Comparison of ENCODE assay signal across 9 cellular contexts in the genomic region with DNA sequence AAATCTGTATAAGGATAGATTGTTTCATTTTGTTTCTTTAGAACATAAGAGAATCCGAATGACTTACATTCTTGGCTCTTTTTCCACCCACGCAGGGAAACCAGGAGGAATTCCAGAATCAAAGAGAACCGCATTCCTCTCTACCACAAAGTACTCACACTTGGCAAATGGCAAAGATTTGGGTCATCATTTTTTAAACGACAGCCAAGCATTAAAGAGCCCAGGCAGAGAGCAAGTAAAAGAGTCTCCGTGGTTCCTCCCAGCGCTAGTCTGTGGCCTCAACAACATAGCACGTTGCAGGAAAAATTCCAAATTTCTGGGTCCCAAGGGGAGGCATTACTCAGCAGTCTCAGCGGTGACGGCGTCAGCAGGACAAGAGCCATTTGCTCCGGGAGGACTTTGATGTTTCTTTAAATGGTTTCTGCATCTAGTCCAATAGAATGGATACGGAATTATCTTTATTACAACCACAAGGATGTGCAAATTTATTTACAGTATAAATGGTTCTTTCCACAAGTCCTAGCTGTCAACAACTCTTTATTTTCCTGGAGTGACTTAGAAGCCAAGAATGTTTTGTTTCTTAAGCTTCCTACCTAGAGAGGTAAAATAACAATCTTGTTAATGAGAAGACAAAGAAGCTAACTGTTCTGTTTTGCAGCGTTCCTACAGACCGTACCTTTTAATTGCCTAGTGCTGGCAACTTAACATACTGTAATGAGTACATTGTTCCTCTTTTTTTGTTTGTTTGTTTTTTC.
A peak's percentile ranks its signal among the peaks of the same experiment; 100 is the strongest.
DNase-seq lines count a peak whose midpoint lies in the region; ATAC-seq and TF ChIP-seq lines count a peak whose summit lies in the region.
"Had no signal": no experiment of that assay in that cellular context is flagged by ENCODE, and none has a peak within 500 bp of the region (broad histone marks: within the 10 kb centered on the region; RNA-seq: fewer than 3 reads in every experiment).

No MANE protein-coding gene starts in this region.

- ATAC-seq in foreskin keratinocyte (peak; percentile 88), omental fat pad (ENCODE audit: low FRiP score) (peak; percentile 81), GM18861 (IDR thresholded peaks at IDR 0.05; ENCODE audit: unreplicated experiment) (no peak), GM18519 (IDR thresholded peaks at IDR 0.05; ENCODE audit: low FRiP score, unreplicated experiment) (no peak)

- in situ Hi-C loops in SK-MEL-5 (cut with HindIII; ENCODE audit: low pct_unique_long_range_greater_than_20kb, low sequenced_read_pairs): no loop called here

- peaks cover 19% of the 10 kb centered on the region for H3K4me1 ChIP-seq in foreskin keratinocyte

- DNase-seq in GM03348 (ENCODE audit: low spot score): peak; percentile 82
- peak; percentile 70 for DNase-seq in SK-MEL-5 (ENCODE audit: low read depth, low spot score)
- DNase-seq in foreskin keratinocyte: peak; percentile 81 to 88
- no peak for DNase-seq in omental fat pad (ENCODE audit: low spot score)
- no peak for DNase-seq in NCI-H2107 (lab: John Stamatoyannopoulos, UW)
- DNase-seq in COLO668 (lab: John Stamatoyannopoulos, UW; ENCODE audit: unreplicated experiment): no peak

- TF ChIP-seq CTCF in foreskin keratinocyte (conservative IDR thresholded peaks at IDR 0.05) (no peak), omental fat pad (IDR thresholded peaks at IDR 0.05) (no peak)

- no peaks in the 10 kb centered on the region for H3K27me3 ChIP-seq in foreskin keratinocyte

- no peak overlapping the region for H3K27ac ChIP-seq in foreskin keratinocyte
- H3K27ac ChIP-seq: neutrophil had no signal

Comparison
In these comparisons a context has a peak if more than half of its experiments do, and no peak if none do; other contexts are left out.
1. DNase-seq: peak in GM03348 (single experiment), SK-MEL-5 (single experiment) and foreskin keratinocyte (2 of 2); none in omental fat pad (single experiment), NCI-H2107 (single experiment) and COLO668 (single experiment).
2. ATAC-seq: peak in foreskin keratinocyte (single experiment) and omental fat pad (single experiment); none in GM18861 (single experiment) and GM18519 (single experiment).